12 cellular contexts compared by ENCODE assay signal in genomic region chr4:1209821-1210220, GRCh38. TPM values are rescaled to one million over a fixed set of nuclear protein-coding genes. Genes with fewer than 3 reads are reported as not detected.
A peak's percentile ranks its signal among the peaks of the same experiment; 100 is the strongest.
DNase-seq lines count a peak whose midpoint lies in the region; ATAC-seq and TF ChIP-seq lines count a peak whose summit lies in the region.
"Had no signal": no experiment of that assay in that cellular context is flagged by ENCODE, and none has a peak within 500 bp of the region (broad histone marks: within the 10 kb centered on the region; RNA-seq: fewer than 3 reads in every experiment).

No MANE protein-coding gene starts in this region.

- H3K4me3 ChIP-seq in duodenal mucosa (ENCODE audit: low read depth in 1 of 2, low read length in 2 of 2) (no peak overlapping the region), left lung (no peak overlapping the region), skeletal muscle satellite cell (ENCODE audit: low read length) (no peak overlapping the region), PC-9 (no peak overlapping the region)

- no peak overlapping the region for H2AFZ ChIP-seq in PC-9

- no peaks in the 10 kb centered on the region for H3K9me2 ChIP-seq in PC-9 (ENCODE audit: insufficient read depth)

- TF ChIP-seq CTCF in left lung (IDR thresholded peaks at IDR 0.05) = no peak
- no peak for TF ChIP-seq CTCF in PC-9 (conservative IDR thresholded peaks at IDR 0.05)

- H3K9ac ChIP-seq in duodenal mucosa (ENCODE audit: low read depth in 1 of 2, low read length in 2 of 2) = no peak overlapping the region
- peak overlapping the region; percentile 6 for H3K9ac ChIP-seq in skeletal muscle satellite cell (ENCODE audit: low read depth, low read length)

- no TSS peak for BruUV-seq in PC-9 (replicated peaks; lab: Mats Ljungman, UMichigan)

- ATAC-seq in left lung (peak; percentile 62), GM19023 (IDR thresholded peaks at IDR 0.05; ENCODE audit: unreplicated experiment) (no peak)
- ATAC-seq: T-cell had no signal

- peaks cover 19 to 34% of the 10 kb centered on the region in 2 donors for H3K36me3 ChIP-seq in duodenal mucosa (ENCODE audit: control insufficient read depth in 1 of 2, insufficient read depth in 2 of 2, low read length in 2 of 2)
- peaks cover 0 to 62% of the 10 kb centered on the region in 2 donors for H3K36me3 ChIP-seq in left lung
- peaks cover 44% of the 10 kb centered on the region for H3K36me3 ChIP-seq in skeletal muscle satellite cell (ENCODE audit: insufficient read depth, low read length)
- no peaks in the 10 kb centered on the region; the same call in 1 of the 2 replicates for H3K36me3 ChIP-seq in PC-9 (ENCODE audit: low read depth)

- H3K27ac ChIP-seq in duodenal mucosa (ENCODE audit: low read depth, low read length) (peak overlapping the region; percentile 51), left lung (peak overlapping the region; percentile 53 to 65), PC-9 (no peak overlapping the region)

- intact Hi-C loops in left lung (cut with DNase I) (no loop called here), PC-9 (cut with micrococcal nuclease; ENCODE audit: unreplicated experiment) (no loop called here)

- peak overlapping the region; percentile 38 for H3K4me2 ChIP-seq in skeletal muscle satellite cell (ENCODE audit: low read length)
- H3K4me2 ChIP-seq in PC-9 = no peak overlapping the region

- H3K27me3 ChIP-seq in duodenal mucosa (ENCODE audit: control insufficient read depth in 1 of 2, insufficient read depth in 2 of 2, low read length in 2 of 2) (no peaks in the 10 kb centered on the region), left lung (no peaks in the 10 kb centered on the region), skeletal muscle satellite cell (ENCODE audit: control insufficient read depth, insufficient read depth, low read length) (no peaks in the 10 kb centered on the region), PC-9 (ENCODE audit: insufficient read depth, low read depth) (no peaks in the 10 kb centered on the region)

- DNase-seq in G401 (ENCODE audit: low spot score) (peak; percentile 23), left lung (peak; percentile 67 to 82), PC-9 (no peak), NCI-H345 treated with DMSO at 0.1 percent for 48 hours (lab: John Stamatoyannopoulos, UW; ENCODE audit: unreplicated experiment) (no peak)
- DNase-seq in activated T-cell treated with anti-CD3 and anti-CD28 coated beads, Interleukin-2, amount 50 U/mL, for 48 hours = no peak
- DNase-seq: activated gamma-delta T cell treated with Interleukin-2 at 50 U/mL for 16 hours, DND-41, NCI-H1694 treated with DMSO at 0.1 percent for 48 hours, T-cell had no signal

- no peaks in the 10 kb centered on the region; the same call in 1 of the 2 replicates for H4K20me1 ChIP-seq in PC-9 (ENCODE audit: insufficient read depth)

- in situ Hi-C loops in G401 (cut with HindIII; ENCODE audit: low sequenced_read_pairs) = no loop called here

- no peaks in the 10 kb centered on the region for H3F3A ChIP-seq in PC-9 (ENCODE audit: insufficient read depth, low read depth)

- no peaks in the 10 kb centered on the region for H3K9me3 ChIP-seq in duodenal mucosa (ENCODE audit: control insufficient read depth in 1 of 2, low read length in 2 of 2)
- no peaks in the 10 kb centered on the region for H3K9me3 ChIP-seq in left lung
- no peaks in the 10 kb centered on the region for H3K9me3 ChIP-seq in skeletal muscle satellite cell (replicated peaks; ENCODE audit: low read length)
- H3K9me3 ChIP-seq in PC-9 (ENCODE audit: insufficient read depth, low read depth) = no peaks in the 10 kb centered on the region

- POLR2A ChIA-PET in PC-9 (lab: Charles Lee; ENCODE audit: unreplicated experiment) = no interaction called here

- H3K79me2 ChIP-seq in PC-9 (ENCODE audit: low read depth) = no peaks in the 10 kb centered on the region

- H3K4me1 ChIP-seq in duodenal mucosa (ENCODE audit: control insufficient read depth in 1 of 2, insufficient read depth in 2 of 2, low read length in 2 of 2) (peaks cover 25 to 37% of the 10 kb centered on the region in 2 donors), left lung (peaks cover 42 to 54% of the 10 kb centered on the region in 2 donors), skeletal muscle satellite cell (ENCODE audit: control insufficient read depth, insufficient read depth, low read length) (peaks cover 46% of the 10 kb centered on the region), PC-9 (replicated peaks; ENCODE audit: insufficient read depth) (no peaks in the 10 kb centered on the region)

- CTCF ChIA-PET in PC-9 (lab: Charles Lee) = no interaction called here

RNA-seq across cellular contexts. Expression of gene SPON2, which starts 37.4 kb away (rescaled TPM):
- total RNA-seq in G401 (2014; rRNA removed; shearing (Covaris generic)) = 3.2 TPM in 1 of 2 replicates, not detected in the other
- total RNA-seq in left lung (10 to 100 TPM; 66.0 to 94.2 TPM), PC-9 (2021) (2.0 and 3.4 TPM in 2 replicates)
- 79.3 and 213 TPM in 2 replicates for total RNA-seq in skeletal muscle satellite cell (2012; rRNA removed)

RNA-seq across cellular contexts. Expression of gene CTBP1, which starts 39.1 kb away (rescaled TPM):
- 265 and 287 TPM in 2 replicates for total RNA-seq in G401 (2014; rRNA removed; shearing (Covaris generic))
- 100 to 1,000 TPM; 146 to 167 TPM for total RNA-seq in left lung
- 182 and 202 TPM in 2 replicates for total RNA-seq in skeletal muscle satellite cell (2012; rRNA removed)
- 153 and 184 TPM in 2 replicates for total RNA-seq in PC-9 (2021)

Comparison
In these comparisons a context has a peak if more than half of its experiments do, and no peak if none do; other contexts are left out.
1. DNase-seq: peak in G401 (single experiment) and left lung (2 of 2); none in activated T-cell treated with anti-CD3 and anti-CD28 coated beads, Interleukin-2, amount 50 U/mL, for 48 hours (0 of 2), PC-9 (0 of 2) and NCI-H345 treated with DMSO at 0.1 percent for 48 hours (single experiment).
2. RNA of gene SPON2, which starts 37.4 kb away (total RNA-seq): 66.0 to 94.2 TPM in left lung; 2.0 to 3.4 TPM in PC-9 and 3.2 TPM in G401; every median in the first group is over 10 times any median in the second.